17 cellular contexts compared by ENCODE assay signal in genomic region chr17:64160378-64160777, GRCh38.
"Had no signal": no experiment of that assay in that cellular context is flagged by ENCODE, and none has a peak within 500 bp of the region (broad histone marks: within the 10 kb centered on the region; RNA-seq: fewer than 3 reads in every experiment).

No MANE protein-coding gene starts in this region.

- H3K27ac Mint-ChIP-seq: activated CD4-positive, alpha-beta memory T cell treated with anti-CD3 and anti-CD28 coated beads, Interleukin-2, amount 10 ng/mL, durations not matched to agents 7 days and 5 days; activated naive CD8-positive, alpha-beta T cell treated with anti-CD3 and anti-CD28 coated beads, Interleukin-2, amount 10 ng/mL, durations not matched to agents 7 days and 5 days; stimulated activated effector memory CD8-positive, alpha-beta T cell treated with anti-CD3 and anti-CD28 coated beads, Interleukin-12 subunit alpha, Interleukin-12 subunit beta, amount 100 ng/mL, for 72 hours; T-helper 1 cell treated with Interleukin-12 subunit alpha and Interleukin-12 subunit beta and Interleukin-4 antibody, amounts not matched to agents 30 μg/mL and 1 μg/mL, for 36 hours had no signal

- ATAC-seq: mucosa of descending colon; naive thymus-derived CD4-positive, alpha-beta T cell; pancreas; stimulated activated effector memory CD8-positive, alpha-beta T cell treated with anti-CD3 and anti-CD28 coated beads, Interleukin-12 subunit alpha, Interleukin-12 subunit beta, amount 100 ng/mL, for 72 hours had no signal

- H3K9me3 ChIP-seq: mucosa of descending colon, pancreas, thoracic aorta had no signal

- H3K27me3 Mint-ChIP-seq: activated CD4-positive, alpha-beta memory T cell treated with anti-CD3 and anti-CD28 coated beads, Interleukin-2, amount 10 ng/mL, durations not matched to agents 7 days and 5 days; activated naive CD8-positive, alpha-beta T cell treated with anti-CD3 and anti-CD28 coated beads, Interleukin-2, amount 10 ng/mL, durations not matched to agents 7 days and 5 days; naive thymus-derived CD4-positive, alpha-beta T cell had no signal

- DNase-seq: activated CD4-positive, alpha-beta memory T cell treated with anti-CD3 and anti-CD28 coated beads, Interleukin-2, amount 10 ng/mL, durations not matched to agents 7 days and 5 days; activated CD4-positive, alpha-beta T cell treated with anti-CD3 and anti-CD28 coated beads for 4 hours; activated naive CD8-positive, alpha-beta T cell treated with anti-CD3 and anti-CD28 coated beads, Interleukin-2, amount 10 ng/mL, durations not matched to agents 7 days and 5 days; anterior cingulate cortex; brain microvascular endothelial cell; cortex of kidney; effector CD4-positive, alpha-beta T cell; islet precursor cell; mucosa of descending colon; naive thymus-derived CD4-positive, alpha-beta T cell; pancreas; stimulated activated CD4-positive, alpha-beta T cell treated with anti-CD3 and anti-CD28 coated beads, Interleukin-1b, Interleukin-23, amount 100 ng/mL, for 48 hours; WERI-Rb-1 had no signal

- H3K36me3 ChIP-seq: brain microvascular endothelial cell, pancreas, thoracic aorta had no signal

- H3K27me3 ChIP-seq: brain microvascular endothelial cell, hepatocyte, pancreas had no signal

- H3K4me3 ChIP-seq: hepatocyte, mucosa of descending colon, pancreas, thoracic aorta had no signal

- H3K4me2 ChIP-seq: hepatocyte had no signal

- H3K4me1 Mint-ChIP-seq: activated naive CD8-positive, alpha-beta T cell treated with anti-CD3 and anti-CD28 coated beads, Interleukin-2, amount 10 ng/mL, durations not matched to agents 7 days and 5 days; naive thymus-derived CD4-positive, alpha-beta T cell; stimulated activated effector memory CD8-positive, alpha-beta T cell treated with anti-CD3 and anti-CD28 coated beads, Interleukin-12 subunit alpha, Interleukin-12 subunit beta, amount 100 ng/mL, for 72 hours had no signal

- H3K9me3 Mint-ChIP-seq: activated CD4-positive, alpha-beta memory T cell treated with anti-CD3 and anti-CD28 coated beads, Interleukin-2, amount 10 ng/mL, durations not matched to agents 7 days and 5 days; activated naive CD8-positive, alpha-beta T cell treated with anti-CD3 and anti-CD28 coated beads, Interleukin-2, amount 10 ng/mL, durations not matched to agents 7 days and 5 days; naive thymus-derived CD4-positive, alpha-beta T cell; stimulated activated effector memory CD8-positive, alpha-beta T cell treated with anti-CD3 and anti-CD28 coated beads, Interleukin-12 subunit alpha, Interleukin-12 subunit beta, amount 100 ng/mL, for 72 hours; T-helper 1 cell treated with Interleukin-12 subunit alpha and Interleukin-12 subunit beta and Interleukin-4 antibody, amounts not matched to agents 30 μg/mL and 1 μg/mL, for 36 hours had no signal

- H3K4me3 Mint-ChIP-seq: activated CD4-positive, alpha-beta memory T cell treated with anti-CD3 and anti-CD28 coated beads, Interleukin-2, amount 10 ng/mL, durations not matched to agents 7 days and 5 days; activated naive CD8-positive, alpha-beta T cell treated with anti-CD3 and anti-CD28 coated beads, Interleukin-2, amount 10 ng/mL, durations not matched to agents 7 days and 5 days; naive thymus-derived CD4-positive, alpha-beta T cell; stimulated activated effector memory CD8-positive, alpha-beta T cell treated with anti-CD3 and anti-CD28 coated beads, Interleukin-12 subunit alpha, Interleukin-12 subunit beta, amount 100 ng/mL, for 72 hours; T-helper 1 cell treated with Interleukin-12 subunit alpha and Interleukin-12 subunit beta and Interleukin-4 antibody, amounts not matched to agents 30 μg/mL and 1 μg/mL, for 36 hours had no signal

- H2AFZ ChIP-seq: hepatocyte had no signal

- H3K79me2 ChIP-seq: hepatocyte had no signal

- H3K27ac ChIP-seq: brain microvascular endothelial cell, pancreas, thoracic aorta, WERI-Rb-1 had no signal

- H3K36me3 Mint-ChIP-seq: activated naive CD8-positive, alpha-beta T cell treated with anti-CD3 and anti-CD28 coated beads, Interleukin-2, amount 10 ng/mL, durations not matched to agents 7 days and 5 days; stimulated activated effector memory CD8-positive, alpha-beta T cell treated with anti-CD3 and anti-CD28 coated beads, Interleukin-12 subunit alpha, Interleukin-12 subunit beta, amount 100 ng/mL, for 72 hours had no signal
